ENCODE assay signal across 1 cellular context in the genomic region with DNA sequence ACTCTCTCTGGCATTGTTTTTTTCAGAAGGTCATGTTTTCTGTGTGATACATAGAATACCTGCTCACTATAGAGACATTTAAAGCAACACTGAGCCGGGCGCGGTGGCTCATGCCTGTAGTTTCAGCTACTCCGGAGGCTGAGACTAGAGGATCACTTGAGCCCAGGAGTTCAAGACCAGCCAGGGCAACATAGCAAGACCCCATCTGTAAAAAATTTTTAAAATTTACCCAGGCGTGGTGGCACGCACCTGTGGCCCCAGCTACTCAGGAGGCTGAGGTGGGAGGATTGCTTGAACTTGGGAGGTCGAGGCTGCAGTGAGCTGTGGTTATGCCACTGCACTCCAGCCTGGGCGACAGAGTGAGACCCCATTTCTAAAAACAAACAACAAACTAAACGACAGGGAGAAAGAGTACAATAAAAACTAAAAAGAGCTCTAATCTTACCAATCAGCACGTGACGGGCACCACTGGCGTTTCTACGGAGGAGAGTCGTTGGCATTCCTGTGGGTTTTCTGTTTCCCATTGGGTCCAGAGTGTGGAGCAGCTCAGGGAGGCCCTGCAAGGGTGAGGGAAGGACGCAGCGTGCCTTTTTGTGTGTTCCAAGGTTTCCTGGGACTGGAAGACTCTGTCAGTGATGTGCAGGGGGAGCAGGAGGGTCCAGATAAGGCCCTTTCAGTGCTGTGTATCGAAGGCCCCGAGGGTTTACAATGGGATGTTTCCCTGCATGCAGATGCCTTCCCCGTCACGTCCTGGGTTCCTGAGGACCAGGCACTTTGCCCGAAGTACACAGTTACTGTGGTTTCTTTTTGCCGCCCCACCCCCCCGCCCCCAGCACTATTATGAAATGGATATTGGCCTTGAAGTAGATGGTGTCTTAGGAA.
TF ChIP-seq lines count a peak whose summit lies in the region.

No MANE protein-coding gene starts in this region.

TF ChIP-seq in IMR-90, 13 proteins besides CTCF, POLR2A, EP300 and RAD21 (continued from another document):
- TF ChIP-seq, protein P1, sequence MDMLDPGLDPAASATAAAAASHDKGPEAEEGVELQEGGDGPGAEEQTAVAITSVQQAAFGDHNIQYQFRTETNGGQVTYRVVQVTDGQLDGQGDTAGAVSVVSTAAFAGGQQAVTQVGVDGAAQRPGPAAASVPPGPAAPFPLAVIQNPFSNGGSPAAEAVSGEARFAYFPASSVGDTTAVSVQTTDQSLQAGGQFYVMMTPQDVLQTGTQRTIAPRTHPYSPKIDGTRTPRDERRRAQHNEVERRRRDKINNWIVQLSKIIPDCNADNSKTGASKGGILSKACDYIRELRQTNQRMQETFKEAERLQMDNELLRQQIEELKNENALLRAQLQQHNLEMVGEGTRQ (IDR thresholded peaks at IDR 0.05; ENCODE audit: low read depth, low read length): peak; percentile 81
- TF ChIP-seq FOS (IDR thresholded peaks at IDR 0.05; ENCODE audit: low read depth, low read length): no peak
- TF ChIP-seq MAZ (IDR thresholded peaks at IDR 0.05; ENCODE audit: borderline replicate concordance, low read depth, low read length): peak; percentile 28; the same call in 1 of the 2 replicates
